Comparison of ENCODE assay signal across 9 cellular contexts in genomic region chr2:144890828-144891227, GRCh38.
DNase-seq lines count a peak whose midpoint lies in the region; ATAC-seq and TF ChIP-seq lines count a peak whose summit lies in the region.
"Had no signal": no experiment of that assay in that cellular context is flagged by ENCODE, and none has a peak within 500 bp of the region (broad histone marks: within the 10 kb centered on the region; RNA-seq: fewer than 3 reads in every experiment).

No MANE protein-coding gene starts in this region.

- no peaks in the 10 kb centered on the region for H3K36me3 Mint-ChIP-seq in CD14-positive monocyte
- H3K36me3 Mint-ChIP-seq in activated CD4-positive, alpha-beta T cell treated with anti-CD3 and anti-CD28 coated beads for 36 hours (ENCODE audit: low read depth) = no peaks in the 10 kb centered on the region
- H3K36me3 Mint-ChIP-seq: activated naive CD8-positive, alpha-beta T cell treated with anti-CD3 and anti-CD28 coated beads, Interleukin-2, amount 10 ng/mL, durations not matched to agents 7 days and 5 days had no signal

- no peak for TF ChIP-seq EP300 in suprapubic skin (IDR thresholded peaks at IDR 0.05)

- peak; percentile 45 for ATAC-seq in left ventricle myocardium superior
- no peak for ATAC-seq in activated CD4-positive, alpha-beta T cell treated with anti-CD3 and anti-CD28 coated beads for 36 hours
- ATAC-seq in GM19395 (IDR thresholded peaks at IDR 0.05; ENCODE audit: unreplicated experiment) = no peak
- no peak for ATAC-seq in HG02798 (IDR thresholded peaks at IDR 0.05; ENCODE audit: poor library complexity, unreplicated experiment)

- H3K4me3 ChIP-seq in suprapubic skin = no peak overlapping the region

- no peak overlapping the region for H3K4me3 Mint-ChIP-seq in CD14-positive monocyte
- no peak overlapping the region for H3K4me3 Mint-ChIP-seq in activated CD4-positive, alpha-beta T cell treated with anti-CD3 and anti-CD28 coated beads for 36 hours
- H3K4me3 Mint-ChIP-seq: activated naive CD8-positive, alpha-beta T cell treated with anti-CD3 and anti-CD28 coated beads, Interleukin-2, amount 10 ng/mL, durations not matched to agents 7 days and 5 days had no signal

- H3K27ac ChIP-seq in RWPE1 (no peak overlapping the region), suprapubic skin (no peak overlapping the region)

- no peak overlapping the region for H3K27ac Mint-ChIP-seq in CD14-positive monocyte
- H3K27ac Mint-ChIP-seq in activated CD4-positive, alpha-beta T cell treated with anti-CD3 and anti-CD28 coated beads for 36 hours = no peak overlapping the region
- H3K27ac Mint-ChIP-seq: activated naive CD8-positive, alpha-beta T cell treated with anti-CD3 and anti-CD28 coated beads, Interleukin-2, amount 10 ng/mL, durations not matched to agents 7 days and 5 days had no signal

- TF ChIP-seq CTCF in CD14-positive monocyte (IDR thresholded peaks at IDR 0.05) (peak; percentile 33), RWPE1 (conservative IDR thresholded peaks at IDR 0.05; ENCODE audit: low read depth) (no peak), suprapubic skin (IDR thresholded peaks at IDR 0.05) (no peak)

- H3K9me3 Mint-ChIP-seq in CD14-positive monocyte = no peaks in the 10 kb centered on the region
- no peaks in the 10 kb centered on the region for H3K9me3 Mint-ChIP-seq in activated CD4-positive, alpha-beta T cell treated with anti-CD3 and anti-CD28 coated beads for 36 hours (ENCODE audit: low read depth)
- H3K9me3 Mint-ChIP-seq: activated naive CD8-positive, alpha-beta T cell treated with anti-CD3 and anti-CD28 coated beads, Interleukin-2, amount 10 ng/mL, durations not matched to agents 7 days and 5 days had no signal

- CTCF ChIA-PET in RWPE1 (lab: Yijun Ruan, JAX) = interaction anchor here (0.7 kb wide), 1 partner anchor 372 kb away, joined by 3 read pairs; no protein-coding TSS in a partner anchor
- CTCF ChIA-PET in activated CD4-positive, alpha-beta T cell treated with anti-CD3 and anti-CD28 coated beads for 36 hours (lab: Charles Lee) = interaction anchor here (1.0 kb wide), 1 partner anchor 461 kb away, joined by 3 read pairs; no protein-coding TSS in a partner anchor

- H3K27me3 Mint-ChIP-seq in CD14-positive monocyte (ENCODE audit: low read depth in 3 of 3) = peaks cover 0 to 1% (median 0%) of the 10 kb centered on the region in 3 donors
- no peaks in the 10 kb centered on the region for H3K27me3 Mint-ChIP-seq in activated CD4-positive, alpha-beta T cell treated with anti-CD3 and anti-CD28 coated beads for 36 hours

- no peak for TF ChIP-seq POLR2A in suprapubic skin (IDR thresholded peaks at IDR 0.05)

- no peaks in the 10 kb centered on the region for H3K9me3 ChIP-seq in suprapubic skin

- H3K4me1 Mint-ChIP-seq in CD14-positive monocyte = peaks cover 8% of the 10 kb centered on the region
- no peaks in the 10 kb centered on the region for H3K4me1 Mint-ChIP-seq in activated CD4-positive, alpha-beta T cell treated with anti-CD3 and anti-CD28 coated beads for 36 hours
- H3K4me1 Mint-ChIP-seq: activated naive CD8-positive, alpha-beta T cell treated with anti-CD3 and anti-CD28 coated beads, Interleukin-2, amount 10 ng/mL, durations not matched to agents 7 days and 5 days had no signal

- no peaks in the 10 kb centered on the region for H3K27me3 ChIP-seq in suprapubic skin

- H3K36me3 ChIP-seq in suprapubic skin = no peaks in the 10 kb centered on the region

- POLR2A ChIA-PET in RWPE1 (lab: Yijun Ruan, JAX; ENCODE audit: low non-redundant PET) = no interaction called here
- POLR2A ChIA-PET in activated CD4-positive, alpha-beta T cell treated with anti-CD3 and anti-CD28 coated beads for 36 hours (lab: Charles Lee) = no interaction called here

- intact Hi-C loops in CD14-positive monocyte (cut with micrococcal nuclease) (no loop called here), left ventricle myocardium superior (cut with micrococcal nuclease) (no loop called here)
- intact Hi-C loops in activated CD4-positive, alpha-beta T cell treated with anti-CD3 and anti-CD28 coated beads for 36 hours (cut with DNase I, micrococcal nuclease) = no loop called here

- WGBS in suprapubic skin = 72% methylated on average over 1 of the region's 1 CpG

- DNase-seq in CD14-positive monocyte (ENCODE audit: low spot score) = no peak
- peak; percentile 93 for DNase-seq in H4 (ENCODE audit: low spot score)
- DNase-seq in RWPE1 (ENCODE audit: low spot score) = peak; percentile 52
- no peak for DNase-seq in left ventricle myocardium superior
- DNase-seq in activated CD4-positive, alpha-beta T cell treated with anti-CD3 and anti-CD28 coated beads for 36 hours = no peak
- no peak for DNase-seq in suprapubic skin (ENCODE audit: low spot score in 2 of 2)
- DNase-seq: activated naive CD8-positive, alpha-beta T cell treated with anti-CD3 and anti-CD28 coated beads, Interleukin-2, amount 10 ng/mL, durations not matched to agents 7 days and 5 days had no signal

- peaks cover 8% of the 10 kb centered on the region for H3K4me1 ChIP-seq in suprapubic skin

Comparison
In these comparisons a context has a peak if more than half of its experiments do, and no peak if none do; other contexts are left out.
1. DNase-seq: peak in H4 (single experiment) and RWPE1 (single experiment); none in CD14-positive monocyte (single experiment), left ventricle myocardium superior (single experiment), activated CD4-positive, alpha-beta T cell treated with anti-CD3 and anti-CD28 coated beads for 36 hours (single experiment) and suprapubic skin (0 of 2).